27 cellular contexts compared by ENCODE assay signal in the genomic region with DNA sequence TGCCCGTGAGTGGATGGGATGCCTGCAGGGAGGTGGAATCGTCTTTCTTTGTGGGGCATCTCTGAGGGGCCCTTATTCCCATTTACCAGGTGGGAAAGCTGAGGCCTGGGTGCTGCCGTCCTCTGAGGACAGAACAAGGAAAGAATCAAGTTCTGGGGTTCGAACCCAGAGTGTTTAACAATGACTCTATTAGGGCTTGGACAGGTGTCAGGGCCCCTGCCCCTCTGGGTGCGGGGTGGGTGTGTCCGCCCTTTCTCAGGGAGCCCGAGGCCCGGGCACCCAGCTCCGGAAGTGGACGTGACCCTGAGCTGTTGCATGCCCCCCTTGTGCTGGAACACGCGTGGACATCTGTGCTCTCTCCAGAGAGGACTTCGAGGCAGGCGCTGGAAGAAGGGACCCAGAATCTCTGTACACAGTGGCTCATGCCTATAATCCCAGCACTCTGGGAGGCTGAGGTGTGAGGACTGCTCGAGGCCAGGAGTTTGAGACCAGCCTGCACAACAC. TPM values are rescaled to one million over a fixed set of nuclear protein-coding genes. Genes with fewer than 3 reads are reported as not detected.
DNase-seq lines count a peak whose midpoint lies in the region; ATAC-seq and TF ChIP-seq lines count a peak whose summit lies in the region.
"Had no signal": no experiment of that assay in that cellular context is flagged by ENCODE, and none has a peak within 500 bp of the region (broad histone marks: within the 10 kb centered on the region; RNA-seq: fewer than 3 reads in every experiment).

No MANE protein-coding gene starts in this region.

- 0 out of 2 replicates have a peak, but pooled peaks cover 4% of the 10 kb centered on the region for H3K27me3 ChIP-seq in PC-3 (ENCODE audit: low read length)
- no peaks in the 10 kb centered on the region for H3K27me3 ChIP-seq in aorta (ENCODE audit: control insufficient read depth in 1 of 2, insufficient read depth in 2 of 2, low read length in 1 of 2)
- H3K27me3 ChIP-seq: ascending aorta; BLaER1 treated with 17β-estradiol and CSF1 and Interleukin-3, amounts not matched to agents 10 nM and 100 nM had no signal

- H3K27me3 Mint-ChIP-seq in natural killer cell (ENCODE audit: low read depth in 2 of 2) (peaks cover 0 to 3% of the 10 kb centered on the region in 2 donors), glutamatergic neuron (ENCODE audit: unreplicated experiment) (peaks cover 3% of the 10 kb centered on the region)
- peaks cover 0 to 6% of the 10 kb centered on the region in 2 donors for H3K27me3 Mint-ChIP-seq in natural killer cell treated with Interleukin-12 subunit alpha and Interleukin-12 subunit beta and Interleukin-15 and Interleukin-18, amount 100 ng/mL, for 72 hours

- H3K27ac ChIP-seq in PC-3 (ENCODE audit: low read length) (no peak overlapping the region), aorta (ENCODE audit: low read depth in 1 of 2, low read length in 2 of 2) (no peak overlapping the region)
- H3K27ac ChIP-seq: BLaER1 treated with 17β-estradiol and CSF1 and Interleukin-3, amounts not matched to agents 10 nM and 100 nM; foreskin keratinocyte; transverse colon had no signal

- 61 to 62% methylated on average over 15 of the region's 15 CpGs for WGBS in aorta, 2 donors

- H3K9ac ChIP-seq in PC-3 (ENCODE audit: low read length) = no peak overlapping the region

- no peaks in the 10 kb centered on the region for H3K9me2 ChIP-seq in PC-3 (replicated peaks; ENCODE audit: low read length)

- no peaks in the 10 kb centered on the region for H3K4me1 ChIP-seq in PC-3 (ENCODE audit: insufficient read depth, low read length)
- H3K4me1 ChIP-seq in aorta (ENCODE audit: control insufficient read depth in 1 of 2, insufficient read depth in 2 of 2, low read length in 2 of 2) = no peaks in the 10 kb centered on the region

- H3K27ac Mint-ChIP-seq in natural killer cell (no peak overlapping the region), glutamatergic neuron (ENCODE audit: unreplicated experiment) (no peak overlapping the region)
- no peak overlapping the region for H3K27ac Mint-ChIP-seq in natural killer cell treated with Interleukin-12 subunit alpha and Interleukin-12 subunit beta and Interleukin-15 and Interleukin-18, amount 100 ng/mL, for 72 hours
- H3K27ac Mint-ChIP-seq: activated CD8-positive, alpha-beta T cell treated with anti-CD3 and anti-CD28 coated beads, Interleukin-2, amount 10 ng/mL, durations not matched to agents 7 days and 5 days; activated naive CD8-positive, alpha-beta T cell treated with anti-CD3 and anti-CD28 coated beads for 36 hours; memory B cell had no signal

- POLR2A ChIA-PET in PC-3 (lab: Charles Lee; ENCODE audit: unreplicated experiment) = no interaction called here

- TF ChIP-seq CTCF in natural killer cell (IDR thresholded peaks at IDR 0.05) (peak; percentile 14), PC-3 (conservative IDR thresholded peaks at IDR 0.05; ENCODE audit: low read depth, low read length) (peak; percentile 16; the same call in 1 of the 2 replicates), glutamatergic neuron (IDR thresholded peaks at IDR 0.05; ENCODE audit: partially characterized antibody, unreplicated experiment) (peak; percentile 18)

- H4K20me1 ChIP-seq in PC-3 (ENCODE audit: low read length) = peaks cover 6% of the 10 kb centered on the region; the same call in 1 of the 2 replicates

- DNase-seq in natural killer cell = no peak
- DNase-seq in natural killer cell treated with Interleukin-12 subunit alpha and Interleukin-12 subunit beta and Interleukin-15 and Interleukin-18, amount 100 ng/mL, for 72 hours (ENCODE audit: low spot score) = no peak
- DNase-seq in PC-3 = no peak
- no peak for DNase-seq in glutamatergic neuron
- no peak for DNase-seq in NCI-H1436 (lab: John Stamatoyannopoulos, UW)
- no peak for DNase-seq in aorta
- DNase-seq in NCI-H2029 (lab: John Stamatoyannopoulos, UW) = no peak
- DNase-seq: activated CD4-positive, alpha-beta T cell treated with anti-CD3 and anti-CD28 coated beads for 1 hour; activated CD8-positive, alpha-beta T cell treated with anti-CD3 and anti-CD28 coated beads, Interleukin-2, amount 10 ng/mL, durations not matched to agents 7 days and 5 days; activated effector memory CD4-positive, alpha-beta T cell treated with Interleukin-2 at 50 U/mL for 16 hours; cortex of kidney; foreskin keratinocyte; NCI-H1048; NCI-H187; occipital lobe; T-helper 2 cell had no signal

- H3K9me3 Mint-ChIP-seq in natural killer cell (no peaks in the 10 kb centered on the region), glutamatergic neuron (ENCODE audit: unreplicated experiment) (peaks cover 1% of the 10 kb centered on the region)
- H3K9me3 Mint-ChIP-seq in natural killer cell treated with Interleukin-12 subunit alpha and Interleukin-12 subunit beta and Interleukin-15 and Interleukin-18, amount 100 ng/mL, for 72 hours = no peaks in the 10 kb centered on the region
- H3K9me3 Mint-ChIP-seq: activated naive CD8-positive, alpha-beta T cell treated with anti-CD3 and anti-CD28 coated beads for 36 hours; immature natural killer cell; memory B cell had no signal

- intact Hi-C loops in natural killer cell (cut with micrococcal nuclease) = loop anchor here (2.0 kb wide), 1 partner anchor 88 kb away; the partner anchor contains the start of gene NRTN
- intact Hi-C loops in PC-3 (cut with micrococcal nuclease) = loop anchor here (1.0 to 5.0 kb wide), 3 partner anchors 71 to 120 kb away; partner anchors contain the start of gene NRTN
- intact Hi-C loops in aorta (cut with DNase I) = loop anchor here in 1 of 2 donors (10.0 kb wide), 1 partner anchor 88 kb away; the partner anchor contains the start of gene NRTN

- H3K36me3 ChIP-seq in PC-3 (ENCODE audit: low read depth, low read length) (peaks cover 6% of the 10 kb centered on the region; the same call in 1 of the 2 replicates), aorta (ENCODE audit: control insufficient read depth in 1 of 2, insufficient read depth in 2 of 2, low read length in 1 of 2) (peaks cover 0 to 2% of the 10 kb centered on the region in 2 donors)

- H3K4me1 Mint-ChIP-seq in natural killer cell (peaks cover 0 to 7% of the 10 kb centered on the region in 2 donors), glutamatergic neuron (ENCODE audit: low read depth, unreplicated experiment) (peaks cover 2% of the 10 kb centered on the region)
- H3K4me1 Mint-ChIP-seq in natural killer cell treated with Interleukin-12 subunit alpha and Interleukin-12 subunit beta and Interleukin-15 and Interleukin-18, amount 100 ng/mL, for 72 hours (ENCODE audit: low read depth in 2 of 2) = peaks cover 0 to 3% of the 10 kb centered on the region in 2 donors
- H3K4me1 Mint-ChIP-seq: immature natural killer cell had no signal

- H3K4me2 ChIP-seq in PC-3 (ENCODE audit: low read length) = no peak overlapping the region

- H3K36me3 Mint-ChIP-seq in natural killer cell (no peaks in the 10 kb centered on the region), glutamatergic neuron (ENCODE audit: unreplicated experiment) (no peaks in the 10 kb centered on the region)
- no peaks in the 10 kb centered on the region for H3K36me3 Mint-ChIP-seq in natural killer cell treated with Interleukin-12 subunit alpha and Interleukin-12 subunit beta and Interleukin-15 and Interleukin-18, amount 100 ng/mL, for 72 hours

- ATAC-seq in natural killer cell (no peak), PC-3 (peak; percentile 3), GM21360 (IDR thresholded peaks at IDR 0.05; ENCODE audit: unreplicated experiment) (no peak), aorta (ENCODE audit: low FRiP score) (no peak)
- no peak for ATAC-seq in natural killer cell treated with Interleukin-12 subunit alpha and Interleukin-12 subunit beta and Interleukin-15 and Interleukin-18, amount 100 ng/mL, for 72 hours

- H3K4me3 Mint-ChIP-seq in natural killer cell = no peak overlapping the region
- H3K4me3 Mint-ChIP-seq in natural killer cell treated with Interleukin-12 subunit alpha and Interleukin-12 subunit beta and Interleukin-15 and Interleukin-18, amount 100 ng/mL, for 72 hours = no peak overlapping the region
- H3K4me3 Mint-ChIP-seq in glutamatergic neuron (ENCODE audit: unreplicated experiment) = no peak overlapping the region
- H3K4me3 Mint-ChIP-seq: activated CD8-positive, alpha-beta T cell treated with anti-CD3 and anti-CD28 coated beads, Interleukin-2, amount 10 ng/mL, durations not matched to agents 7 days and 5 days; activated naive CD8-positive, alpha-beta T cell treated with anti-CD3 and anti-CD28 coated beads for 36 hours; immature natural killer cell; memory B cell had no signal

- H3K9me3 ChIP-seq in PC-3 (ENCODE audit: low read length) (no peaks in the 10 kb centered on the region), aorta (ENCODE audit: control insufficient read depth, low read length) (no peaks in the 10 kb centered on the region)
- H3K9me3 ChIP-seq: ascending aorta; BLaER1 treated with 17β-estradiol and CSF1 and Interleukin-3, amounts not matched to agents 10 nM and 100 nM; esophagus muscularis mucosa; transverse colon had no signal

- BruUV-seq in PC-3 (replicated peaks; lab: Mats Ljungman, UMichigan) = TSS peak; percentile 4

- peaks cover 5% of the 10 kb centered on the region for H3K79me2 ChIP-seq in PC-3 (ENCODE audit: low read length)

- no peaks in the 10 kb centered on the region for H3F3A ChIP-seq in PC-3 (ENCODE audit: low read length, unreplicated experiment)

- no peak overlapping the region for H2AFZ ChIP-seq in PC-3 (ENCODE audit: low read length)

- CTCF ChIA-PET in PC-3 (lab: Charles Lee) = no interaction called here

- H3K4me3 ChIP-seq in PC-3 (ENCODE audit: low read length) (no peak overlapping the region), aorta (ENCODE audit: low read length in 2 of 2) (no peak overlapping the region)
- H3K4me3 ChIP-seq: ascending aorta; BLaER1 treated with 17β-estradiol and CSF1 and Interleukin-3, amounts not matched to agents 10 nM and 100 nM; esophagus muscularis mucosa; smooth muscle cell; transverse colon had no signal

RNA-seq across cellular contexts. Expression of gene NDUFA11, which starts 10.8 kb away (rescaled TPM):
- 100 to 1,000 TPM; 111 to 115 (median 113) TPM for total RNA-seq in natural killer cell
- total RNA-seq in natural killer cell treated with Interleukin-12 subunit alpha and Interleukin-12 subunit beta and Interleukin-15 and Interleukin-18, amount 100 ng/mL, for 72 hours = 100 to 1,000 TPM; 170 to 189 TPM
- 556 and 669 TPM in 2 replicates for total RNA-seq in PC-3 (2014; rRNA removed)
- 193 TPM for total RNA-seq in glutamatergic neuron (ENCODE audit: unreplicated experiment)
- 100 to 1,000 TPM; 138 to 151 TPM for total RNA-seq in aorta
- 100 to 1,000 TPM; 326 to 405 TPM for polyA plus RNA-seq in aorta

RNA-seq across cellular contexts. Expression of gene VMAC, which starts 11.8 kb away (rescaled TPM):
- total RNA-seq in natural killer cell = 10 to 100 TPM; 21.1 to 26.3 (median 24.2) TPM
- 1 to 10 TPM; 4.4 to 6.7 TPM for total RNA-seq in natural killer cell treated with Interleukin-12 subunit alpha and Interleukin-12 subunit beta and Interleukin-15 and Interleukin-18, amount 100 ng/mL, for 72 hours
- 7.8 and 8.3 TPM in 2 replicates for total RNA-seq in PC-3 (2014; rRNA removed)
- total RNA-seq in glutamatergic neuron (ENCODE audit: unreplicated experiment) = 7.5 TPM
- 1 to 10 TPM; 3.9 to 9.2 TPM for total RNA-seq in aorta
- 1 to 10 TPM; 1.9 to 6.9 TPM for polyA plus RNA-seq in aorta

RNA-seq across cellular contexts. Expression of gene CAPS, which starts 21.2 kb away (rescaled TPM):
- total RNA-seq in natural killer cell (10 to 100 TPM; 34.0 to 41.6 (median 38.3) TPM), PC-3 (2014; rRNA removed) (255 and 280 TPM in 2 replicates), glutamatergic neuron (ENCODE audit: unreplicated experiment) (9.9 TPM), aorta (10 to 100 TPM in 1 of 2 donors, 1 to 10 TPM in 1; 9.4 to 14.0 TPM)
- total RNA-seq in natural killer cell treated with Interleukin-12 subunit alpha and Interleukin-12 subunit beta and Interleukin-15 and Interleukin-18, amount 100 ng/mL, for 72 hours = 1 to 10 TPM; 7.6 to 8.6 TPM
- 10 to 100 TPM in 1 of 2 donors, 1 to 10 TPM in 1; 9.3 to 70.9 TPM for polyA plus RNA-seq in aorta

RNA-seq across cellular contexts. Expression of gene FUT5, which starts 22.5 kb away (rescaled TPM):
- total RNA-seq in natural killer cell (1 to 10 TPM; 1.2 to 3.9 (median 2.3) TPM), PC-3 (2014; rRNA removed) (0.35 TPM in 1 of 2 replicates, not detected in the other), glutamatergic neuron (ENCODE audit: unreplicated experiment) (0.27 TPM), aorta (not detected)
- not detected for total RNA-seq in natural killer cell treated with Interleukin-12 subunit alpha and Interleukin-12 subunit beta and Interleukin-15 and Interleukin-18, amount 100 ng/mL, for 72 hours
- not detected for polyA plus RNA-seq in aorta
- total RNA-seq: activated CD8-positive, alpha-beta T cell treated with anti-CD3 and anti-CD28 coated beads, Interleukin-2, amount 10 ng/mL, durations not matched to agents 7 days and 5 days; activated naive CD8-positive, alpha-beta T cell treated with anti-CD3 and anti-CD28 coated beads for 36 hours; ascending aorta; cardiac septum; esophagus muscularis mucosa; foreskin keratinocyte; myocyte; occipital lobe; smooth muscle cell had no signal
- polyA plus RNA-seq: foreskin keratinocyte, immature natural killer cell, smooth muscle cell had no signal

RNA-seq across cellular contexts. Expression of gene FUT3, which starts 41.6 kb away (rescaled TPM):
- total RNA-seq in natural killer cell = not detected
- not detected for total RNA-seq in natural killer cell treated with Interleukin-12 subunit alpha and Interleukin-12 subunit beta and Interleukin-15 and Interleukin-18, amount 100 ng/mL, for 72 hours
- total RNA-seq in PC-3 (2014; rRNA removed) = 7.7 and 7.8 TPM in 2 replicates
- total RNA-seq in glutamatergic neuron (ENCODE audit: unreplicated experiment) = not detected
- total RNA-seq in aorta = not detected
- 1 to 10 TPM in 1 of 2 donors, under 1 TPM in 1; 0.38 to 3.3 TPM for polyA plus RNA-seq in aorta
- total RNA-seq: activated CD8-positive, alpha-beta T cell treated with anti-CD3 and anti-CD28 coated beads, Interleukin-2, amount 10 ng/mL, durations not matched to agents 7 days and 5 days; activated naive CD8-positive, alpha-beta T cell treated with anti-CD3 and anti-CD28 coated beads for 36 hours; ascending aorta; cardiac septum; myocyte; occipital lobe had no signal
- polyA plus RNA-seq: immature natural killer cell had no signal
